ENCODE assay signal across 8 cellular contexts in genomic region chr7:100694196-100694745, GRCh38. TPM values are rescaled to one million over a fixed set of nuclear protein-coding genes. Genes with fewer than 3 reads are reported as not detected.
A peak's percentile ranks its signal among the peaks of the same experiment; 100 is the strongest.
DNase-seq lines count a peak whose midpoint lies in the region; ATAC-seq and TF ChIP-seq lines count a peak whose summit lies in the region.

Gene GIGYF1 (minus strand): TSS chr7:100694250. CDS start chr7:100688238, 6,012 bp downstream.

- no peaks in the 10 kb centered on the region for H3K27me3 Mint-ChIP-seq in natural killer cell (ENCODE audit: low read depth in 2 of 2)

- intact Hi-C loops in natural killer cell (cut with micrococcal nuclease): loop anchor here (5.0 to 10.0 kb wide), 3 partner anchors 62 to 219 kb away; partner anchors contain the start of genes PCOLCE and TSC22D4

- no peak for TF ChIP-seq CTCF in natural killer cell (IDR thresholded peaks at IDR 0.05)

- DNase-seq in A172 (ENCODE audit: low spot score) (no peak), RKO (ENCODE audit: low spot score) (peak; percentile 82), fibroblast of peridontal ligament (ENCODE audit: extremely low read depth) (peak; percentile 48), natural killer cell (peak; percentile 73), substantia nigra (lab: John Stamatoyannopoulos, UW) (peak in 45 of 49 donors; percentile 19 to 88 (median 64))
- DNase-seq in activated effector memory CD4-positive, alpha-beta T cell treated with Interleukin-2 at 50 U/mL for 16 hours: peak; percentile 62

- H3K4me3 Mint-ChIP-seq in natural killer cell: peak within 1 kb of the TSS; percentile 96

- peak within 1 kb of the TSS; percentile 84 to 94 for H3K27ac Mint-ChIP-seq in natural killer cell

- H3K9me3 Mint-ChIP-seq in natural killer cell: no peaks in the 10 kb centered on the region

- ATAC-seq in GM18517 (IDR thresholded peaks at IDR 0.05; ENCODE audit: unreplicated experiment): peak; percentile 46
- ATAC-seq in HG03571 (IDR thresholded peaks at IDR 0.05; ENCODE audit: unreplicated experiment): peak; percentile 36
- ATAC-seq in natural killer cell: peak; percentile 72 to 82 (median 81)

- peaks cover 20 to 22% of the 10 kb centered on the region in 2 donors for H3K4me1 Mint-ChIP-seq in natural killer cell

- H3K36me3 Mint-ChIP-seq in natural killer cell: no peaks in the 10 kb centered on the region

- peak within 1 kb of the TSS; percentile 74 for H3K27ac ChIP-seq in substantia nigra (ENCODE audit: low read depth, low read length, poor library complexity, severe bottlenecking)

RNA-seq across cellular contexts. Expression of gene GIGYF1, which starts in this region (rescaled TPM):
- total RNA-seq in A172 (2014; rRNA removed; shearing (Covaris generic)): 12.5 and 16.6 TPM in 2 replicates
- total RNA-seq in natural killer cell: 100 to 1,000 TPM in 2 of 3 donors, 10 to 100 TPM in 1; 92.0 to 102 (median 101) TPM
